ENCODE assay signal across 22 cellular contexts in the genomic region with DNA sequence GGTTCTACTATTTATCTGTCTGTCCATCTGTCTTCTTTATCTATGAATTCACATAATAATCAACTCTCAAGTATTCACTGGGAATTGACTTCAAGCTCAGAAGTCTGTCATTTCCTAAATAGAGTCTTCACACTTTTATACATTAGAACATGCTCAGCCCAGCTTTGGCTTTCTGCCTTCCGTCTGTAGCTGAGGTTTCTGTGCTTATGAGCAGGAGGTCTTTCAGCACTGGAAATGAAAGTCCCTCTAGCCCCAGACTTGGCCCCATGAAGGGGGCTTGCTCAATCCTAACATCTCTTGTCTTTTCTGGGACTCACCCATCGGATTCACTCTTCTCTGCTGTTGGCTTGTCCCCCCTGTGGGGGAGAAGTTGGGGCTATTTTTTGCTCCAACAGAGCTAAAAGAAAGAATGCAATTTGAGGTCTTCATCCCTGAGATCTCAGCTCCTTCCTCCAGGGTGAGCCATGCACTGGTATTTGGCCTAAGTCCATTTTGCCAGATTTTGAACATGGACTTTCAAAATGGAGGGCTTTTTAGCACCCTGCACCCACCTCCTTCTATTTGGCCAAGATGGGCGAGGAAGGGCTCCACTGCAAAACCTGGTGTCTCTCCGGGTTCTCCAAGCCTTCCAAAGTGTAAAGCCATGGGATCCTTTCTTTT.
A peak's percentile ranks its signal among the peaks of the same experiment; 100 is the strongest.
DNase-seq lines count a peak whose midpoint lies in the region; ATAC-seq and TF ChIP-seq lines count a peak whose summit lies in the region.
"Had no signal": no experiment of that assay in that cellular context is flagged by ENCODE, and none has a peak within 500 bp of the region (broad histone marks: within the 10 kb centered on the region; RNA-seq: fewer than 3 reads in every experiment).

No MANE protein-coding gene starts in this region.

- no CpG with 5 or more reads among the region's 4 CpGs for WGBS in H9 (ENCODE audit: extremely low coverage, insufficient read length, low lambda C conversion rate)
- 72% methylated on average over 4 of the region's 4 CpGs for WGBS in smooth muscle cell (ENCODE audit: low lambda C conversion rate)

- no peak overlapping the region for H2AK5ac ChIP-seq in H9 (ENCODE audit: insufficient read length, low read length)

- H3T11ph ChIP-seq in H9 (ENCODE audit: low read length): no peak overlapping the region

- no peak overlapping the region for H2AFZ ChIP-seq in H9 (ENCODE audit: low read length)
- no peak overlapping the region for H2AFZ ChIP-seq in smooth muscle cell (ENCODE audit: low read depth)

- H3K27me3 Mint-ChIP-seq in activated T-cell treated with anti-CD3 and anti-CD28 coated beads, Interleukin-2, amount 50 U/mL, for 24 hours: peaks cover 7% of the 10 kb centered on the region
- H3K27me3 Mint-ChIP-seq in activated T-cell treated with anti-CD3 and anti-CD28 coated beads, Interleukin-2, amount 50 U/mL, for 4 hours (ENCODE audit: low read depth): peaks cover 7% of the 10 kb centered on the region
- peaks cover 1% of the 10 kb centered on the region; the same call in 1 of the 2 replicates for H3K27me3 Mint-ChIP-seq in H9 (ENCODE audit: low read depth)
- H3K27me3 Mint-ChIP-seq: activated CD4-positive, alpha-beta T cell treated with anti-CD3 and anti-CD28 coated beads for 36 hours; stimulated activated naive CD8-positive, alpha-beta T cell treated with anti-CD3 and anti-CD28 coated beads, Interleukin-15, amount 100 ng/mL, for 72 hours had no signal

- no peak overlapping the region for H3K4me3 Mint-ChIP-seq in activated T-cell treated with anti-CD3 and anti-CD28 coated beads, Interleukin-2, amount 50 U/mL, for 24 hours
- no peak overlapping the region for H3K4me3 Mint-ChIP-seq in activated T-cell treated with anti-CD3 and anti-CD28 coated beads, Interleukin-2, amount 50 U/mL, for 4 hours
- no peak overlapping the region for H3K4me3 Mint-ChIP-seq in H9
- H3K4me3 Mint-ChIP-seq: activated CD4-positive, alpha-beta T cell treated with anti-CD3 and anti-CD28 coated beads for 36 hours; activated naive CD8-positive, alpha-beta T cell treated with anti-CD3 and anti-CD28 coated beads, Interleukin-2, amount 10 ng/mL, durations not matched to agents 7 days and 5 days; brain; stimulated activated naive CD8-positive, alpha-beta T cell treated with anti-CD3 and anti-CD28 coated beads, Interleukin-15, amount 100 ng/mL, for 72 hours had no signal

- H3K36me3 ChIP-seq in smooth muscle cell (ENCODE audit: low read depth) (no peaks in the 10 kb centered on the region), uterus (no peaks in the 10 kb centered on the region)
- H3K36me3 ChIP-seq: esophagus squamous epithelium, gastroesophageal sphincter, HAP-1, pancreas, transverse colon had no signal

- no peaks in the 10 kb centered on the region for H4K20me1 ChIP-seq in H9 (ENCODE audit: control insufficient read depth, insufficient read depth, insufficient read length)
- H4K20me1 ChIP-seq in smooth muscle cell (ENCODE audit: low read depth): no peaks in the 10 kb centered on the region

- no peak overlapping the region for H2BK15ac ChIP-seq in H9 (ENCODE audit: low read depth, low read length)

- H3K23me2 ChIP-seq in H9 (ENCODE audit: insufficient read length, low read depth, low read length, poor library complexity, severe bottlenecking): no peaks in the 10 kb centered on the region

- H3K9me3 ChIP-seq in H9 (ENCODE audit: control insufficient read depth, low read depth, low read length): no peaks in the 10 kb centered on the region
- no peaks in the 10 kb centered on the region for H3K9me3 ChIP-seq in smooth muscle cell (replicated peaks; ENCODE audit: low read depth)
- H3K9me3 ChIP-seq in uterus: peaks cover 0 to 12% of the 10 kb centered on the region in 2 donors
- H3K9me3 ChIP-seq: pancreas had no signal

- H3K27ac Mint-ChIP-seq in activated T-cell treated with anti-CD3 and anti-CD28 coated beads, Interleukin-2, amount 50 U/mL, for 24 hours: no peak overlapping the region
- H3K27ac Mint-ChIP-seq in H9: no peak overlapping the region
- H3K27ac Mint-ChIP-seq: activated CD4-positive, alpha-beta T cell treated with anti-CD3 and anti-CD28 coated beads for 36 hours; activated naive CD8-positive, alpha-beta T cell treated with anti-CD3 and anti-CD28 coated beads, Interleukin-2, amount 10 ng/mL, durations not matched to agents 7 days and 5 days had no signal

- H2BK5ac ChIP-seq in H9 (ENCODE audit: insufficient read length, low read length): no peak overlapping the region

- H3K9me3 Mint-ChIP-seq in activated T-cell treated with anti-CD3 and anti-CD28 coated beads, Interleukin-2, amount 50 U/mL, for 24 hours: peaks cover 13% of the 10 kb centered on the region
- peaks cover 14% of the 10 kb centered on the region for H3K9me3 Mint-ChIP-seq in activated T-cell treated with anti-CD3 and anti-CD28 coated beads, Interleukin-2, amount 50 U/mL, for 4 hours
- peaks cover 0 to 3% of the 10 kb centered on the region in 2 experiments; a peak in 3 of 5 replicates for H3K9me3 Mint-ChIP-seq in H9

- no peak overlapping the region for H3K18ac ChIP-seq in H9 (ENCODE audit: insufficient read length, low read depth, low read length)

- H2BK20ac ChIP-seq in H9 (ENCODE audit: low read depth, low read length, poor library complexity, severe bottlenecking): no peak overlapping the region

- H3K4me3 ChIP-seq in smooth muscle cell (no peak overlapping the region), uterus (no peak overlapping the region)
- H3K4me3 ChIP-seq: esophagus squamous epithelium, gastroesophageal sphincter, HAP-1, pancreas, transverse colon had no signal

- no peak overlapping the region for H3K27ac ChIP-seq in H9 (ENCODE audit: insufficient read length, low read depth, low read length)
- H3K27ac ChIP-seq in smooth muscle cell (ENCODE audit: low read depth): no peak overlapping the region
- no peak overlapping the region for H3K27ac ChIP-seq in uterus
- H3K27ac ChIP-seq: C4-2B, esophagus squamous epithelium, gastroesophageal sphincter, pancreas, transverse colon had no signal

- H3K23ac ChIP-seq in H9 (ENCODE audit: insufficient read length, low read depth, low read length): no peak overlapping the region

- H4K8ac ChIP-seq in H9 (replicated peaks; ENCODE audit: insufficient read length, low read depth, low read length): no peak overlapping the region

- H3K36me3 Mint-ChIP-seq in activated T-cell treated with anti-CD3 and anti-CD28 coated beads, Interleukin-2, amount 50 U/mL, for 24 hours (ENCODE audit: low read depth): no peaks in the 10 kb centered on the region
- H3K36me3 Mint-ChIP-seq in activated T-cell treated with anti-CD3 and anti-CD28 coated beads, Interleukin-2, amount 50 U/mL, for 4 hours (ENCODE audit: insufficient read depth): no peaks in the 10 kb centered on the region
- peaks cover 0 to 4% (median 0%) of the 10 kb centered on the region in 3 experiments; a peak in 2 of 7 replicates for H3K36me3 Mint-ChIP-seq in H9 (ENCODE audit: insufficient read depth in 1 of 3, low read depth in 3 of 3)
- H3K36me3 Mint-ChIP-seq: activated naive CD8-positive, alpha-beta T cell treated with anti-CD3 and anti-CD28 coated beads, Interleukin-2, amount 10 ng/mL, durations not matched to agents 7 days and 5 days; brain had no signal

- no peak overlapping the region for H4K5ac ChIP-seq in H9 (ENCODE audit: insufficient read length, low read depth, low read length)

- intact Hi-C loops in uterus (cut with DNase I; ENCODE audit: low total_unique reads): loop anchor here (5.0 kb wide), 1 partner anchor 177 kb away; a partner anchor contains a TSS

- no peaks in the 10 kb centered on the region for H3K4me1 Mint-ChIP-seq in activated T-cell treated with anti-CD3 and anti-CD28 coated beads, Interleukin-2, amount 50 U/mL, for 24 hours (ENCODE audit: low read depth)
- H3K4me1 Mint-ChIP-seq in activated T-cell treated with anti-CD3 and anti-CD28 coated beads, Interleukin-2, amount 50 U/mL, for 4 hours (ENCODE audit: low read depth): no peaks in the 10 kb centered on the region
- peaks cover 9 to 24% of the 10 kb centered on the region in 2 experiments for H3K4me1 Mint-ChIP-seq in H9
- H3K4me1 Mint-ChIP-seq: activated CD4-positive, alpha-beta T cell treated with anti-CD3 and anti-CD28 coated beads for 36 hours; activated naive CD8-positive, alpha-beta T cell treated with anti-CD3 and anti-CD28 coated beads, Interleukin-2, amount 10 ng/mL, durations not matched to agents 7 days and 5 days; stimulated activated naive CD8-positive, alpha-beta T cell treated with anti-CD3 and anti-CD28 coated beads, Interleukin-15, amount 100 ng/mL, for 72 hours had no signal

- H4K91ac ChIP-seq in H9 (ENCODE audit: insufficient read length, low read depth, low read length): no peak overlapping the region

- H2BK120ac ChIP-seq in H9 (ENCODE audit: low read depth, low read length, poor library complexity, severe bottlenecking): no peak overlapping the region

- no peak for TF ChIP-seq POLR2A in uterus (IDR thresholded peaks at IDR 0.05)

- H3K4me2 ChIP-seq in H9 (ENCODE audit: insufficient read depth, insufficient read length, low read length) (no peak overlapping the region), smooth muscle cell (peak overlapping the region; percentile 53)

- H3K27me3 ChIP-seq in H9 (ENCODE audit: insufficient read depth, low read length) (no peaks in the 10 kb centered on the region), smooth muscle cell (ENCODE audit: low read depth) (no peaks in the 10 kb centered on the region), uterus (no peaks in the 10 kb centered on the region)
- H3K27me3 ChIP-seq: gastroesophageal sphincter, pancreas, transverse colon had no signal

- H2BK12ac ChIP-seq in H9 (ENCODE audit: insufficient read length, low read depth, low read length): no peak overlapping the region

- TF ChIP-seq CTCF in H9 (conservative IDR thresholded peaks at IDR 0.05) (no peak), smooth muscle cell (IDR thresholded peaks at IDR 0.05; ENCODE audit: borderline replicate concordance, insufficient read depth, poor library complexity, severe bottlenecking) (no peak), GM13976 (IDR thresholded peaks at IDR 0.05; ENCODE audit: borderline replicate concordance, control extremely low read depth, extremely low read depth, insufficient read depth, missing control alignments) (no peak), uterus (IDR thresholded peaks at IDR 0.05) (no peak)

- peaks cover 8% of the 10 kb centered on the region for H3F3A ChIP-seq in smooth muscle cell (ENCODE audit: low read depth)

- ATAC-seq in activated T-cell treated with anti-CD3 and anti-CD28 coated beads, Interleukin-2, amount 50 U/mL, for 4 hours: no peak
- ATAC-seq in GM21381 (IDR thresholded peaks at IDR 0.05; ENCODE audit: unreplicated experiment): no peak
- ATAC-seq: activated CD4-positive, alpha-beta T cell treated with anti-CD3 and anti-CD28 coated beads for 36 hours; gastroesophageal sphincter; pancreas; right cardiac atrium; stimulated activated naive CD8-positive, alpha-beta T cell treated with anti-CD3 and anti-CD28 coated beads, Interleukin-15, amount 100 ng/mL, for 72 hours had no signal

- in situ Hi-C loops in GM13976 (cut with MboI; ENCODE audit: low sequenced_read_pairs, unreplicated experiment): no loop called here

- DNase-seq in activated T-cell treated with anti-CD3 and anti-CD28 coated beads, Interleukin-2, amount 50 U/mL, for 24 hours: peak; percentile 5
- no peak for DNase-seq in activated T-cell treated with anti-CD3 and anti-CD28 coated beads, Interleukin-2, amount 50 U/mL, for 4 hours
- DNase-seq in H9: peak; percentile 10
- DNase-seq in glomerular visceral epithelial cell (ENCODE audit: extremely low spot score): peak; percentile 34
- DNase-seq in smooth muscle cell (lab: John Stamatoyannopoulos, UW; ENCODE audit: unreplicated experiment): no peak
- DNase-seq in GM13976 (ENCODE audit: low spot score): no peak
- no peak for DNase-seq in uterus
- DNase-seq: activated CD4-positive, alpha-beta T cell treated with anti-CD3 and anti-CD28 coated beads for 36 hours; activated naive CD8-positive, alpha-beta T cell treated with anti-CD3 and anti-CD28 coated beads, Interleukin-2, amount 10 ng/mL, durations not matched to agents 7 days and 5 days; esophagus squamous epithelium; MM.1S; NCI-H2171; NCI-H526; right cardiac atrium; transverse colon had no signal

- H3K9ac ChIP-seq in H9 (ENCODE audit: extremely low read depth, insufficient read length, low read length) (no peak overlapping the region), smooth muscle cell (ENCODE audit: low read depth) (no peak overlapping the region)

- H3K4ac ChIP-seq in H9 (ENCODE audit: low read depth, low read length): no peak overlapping the region

- no peaks in the 10 kb centered on the region for H3K4me1 ChIP-seq in H9 (ENCODE audit: insufficient read depth, low read length)
- H3K4me1 ChIP-seq in smooth muscle cell (ENCODE audit: low read depth): peaks cover 17% of the 10 kb centered on the region
- H3K4me1 ChIP-seq in uterus: no peaks in the 10 kb centered on the region
- H3K4me1 ChIP-seq: esophagus squamous epithelium, gastroesophageal sphincter, HAP-1, pancreas, transverse colon had no signal

- H3K79me2 ChIP-seq in H9 (ENCODE audit: insufficient read depth, low read length): no peaks in the 10 kb centered on the region
- no peaks in the 10 kb centered on the region for H3K79me2 ChIP-seq in smooth muscle cell (ENCODE audit: low read depth)

- H3K56ac ChIP-seq in H9 (ENCODE audit: insufficient read length, low read depth, low read length): no peak overlapping the region

- no peaks in the 10 kb centered on the region for H3K79me1 ChIP-seq in H9 (ENCODE audit: insufficient read depth, low read depth, low read length, poor library complexity, severe bottlenecking)

- no peak overlapping the region for H3K14ac ChIP-seq in H9 (ENCODE audit: insufficient read depth, low read length)

Comparison
In these comparisons a context has a peak if more than half of its experiments do, and no peak if none do; other contexts are left out.
1. DNase-seq: peak in activated T-cell treated with anti-CD3 and anti-CD28 coated beads, Interleukin-2, amount 50 U/mL, for 24 hours (single experiment), H9 (single experiment) and glomerular visceral epithelial cell (single experiment); none in activated T-cell treated with anti-CD3 and anti-CD28 coated beads, Interleukin-2, amount 50 U/mL, for 4 hours (single experiment), smooth muscle cell (single experiment), GM13976 (single experiment) and uterus (0 of 2).